In the genomic region with DNA sequence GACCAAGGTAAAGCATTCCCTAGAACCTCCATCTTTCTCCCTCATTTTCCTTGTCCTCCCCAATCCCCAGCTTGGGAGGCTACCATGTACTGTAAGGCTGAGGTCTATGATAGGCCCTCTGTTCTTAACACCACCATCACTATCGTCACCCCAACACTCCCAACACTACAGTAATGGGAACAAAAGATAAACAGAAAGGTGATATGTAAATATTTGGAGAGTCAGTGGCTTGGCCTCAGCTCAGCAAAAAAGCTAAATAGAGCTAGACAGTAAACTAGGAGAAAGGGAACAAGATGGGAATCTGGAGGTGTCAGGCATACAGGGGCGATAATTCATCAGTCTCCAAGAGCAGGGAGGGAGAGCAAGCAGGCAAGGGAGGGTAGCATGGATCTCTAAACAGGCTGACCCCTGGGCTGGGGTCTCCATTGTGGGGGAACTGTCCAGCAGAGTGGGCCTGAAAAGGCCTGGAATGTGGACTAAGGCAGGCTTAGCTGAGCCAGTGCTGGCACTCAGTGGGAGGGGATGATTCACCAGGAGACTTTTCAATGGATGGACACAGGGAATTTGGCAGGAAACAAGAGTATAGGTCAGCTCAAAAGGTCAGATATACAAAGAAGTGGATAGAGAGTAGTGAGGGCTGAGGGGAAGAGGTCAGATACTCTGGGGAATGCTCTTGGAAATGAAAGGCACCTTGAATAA, we compare ENCODE assay signal across 1 cellular context.
TF ChIP-seq lines count a peak whose summit lies in the region.

No MANE protein-coding gene starts in this region.

TF ChIP-seq in HEK293T, 16 proteins besides CTCF, POLR2A, EP300 and RAD21 (continued from another document):
- TF ChIP-seq NFRKB (IDR thresholded peaks at IDR 0.05), result no peak
